8 cellular contexts compared by ENCODE assay signal in the genomic region with DNA sequence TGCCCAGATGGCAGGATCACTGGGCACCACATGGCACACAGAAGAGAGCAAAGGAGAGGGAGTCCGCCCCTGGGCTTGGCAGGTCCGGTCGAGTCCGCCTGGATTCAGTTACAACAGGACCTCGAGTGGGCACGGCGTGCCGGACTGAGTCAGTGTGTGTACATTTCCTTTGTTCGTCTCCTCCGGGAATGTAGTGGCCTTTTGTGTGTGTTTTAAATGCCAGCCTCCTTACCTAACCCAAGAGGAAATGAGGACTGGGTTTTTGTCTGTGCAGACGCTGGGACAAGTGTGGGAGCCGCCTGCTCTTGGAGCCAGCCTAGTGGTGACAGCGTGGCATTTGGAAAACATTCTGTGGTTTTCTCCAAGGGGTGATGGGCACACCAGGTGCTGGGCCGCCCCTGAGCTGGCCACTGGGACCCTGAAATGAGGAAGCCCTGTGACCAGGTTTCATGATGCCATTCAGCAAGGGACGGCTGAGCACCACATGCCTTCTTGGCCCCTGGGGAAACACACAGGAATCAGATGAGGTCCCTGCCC. TPM values are rescaled to one million over a fixed set of nuclear protein-coding genes. Genes with fewer than 3 reads are reported as not detected.
A peak's percentile ranks its signal among the peaks of the same experiment; 100 is the strongest.
DNase-seq lines count a peak whose midpoint lies in the region; ATAC-seq and TF ChIP-seq lines count a peak whose summit lies in the region.

No MANE protein-coding gene starts in this region.

- H3K27ac Mint-ChIP-seq in activated CD8-positive, alpha-beta T cell treated with anti-CD3 and anti-CD28 coated beads for 36 hours = peak overlapping the region; percentile 13

- ATAC-seq in activated CD8-positive, alpha-beta T cell treated with anti-CD3 and anti-CD28 coated beads for 36 hours = peak; percentile 62
- ATAC-seq in left colon = peak; percentile 64
- ATAC-seq in HG03378 (IDR thresholded peaks at IDR 0.05; ENCODE audit: unreplicated experiment) = no peak

- DNase-seq in HL-60 (ENCODE audit: low read depth in 1 of 2, low spot score in 1 of 2) = peak in 1 of 2 experiments; percentile 90
- peak; percentile 32 for DNase-seq in activated CD8-positive, alpha-beta T cell treated with anti-CD3 and anti-CD28 coated beads for 36 hours
- peak; percentile 77 to 85 for DNase-seq in left colon
- peak; percentile 76 for DNase-seq in ureter (ENCODE audit: low spot score)
- DNase-seq in NOMO-1 (lab: John Stamatoyannopoulos, UW; ENCODE audit: unreplicated experiment in 2 of 2) = no peak
- DNase-seq in NCI-H1105 (lab: John Stamatoyannopoulos, UW) = no peak

- H3K4me3 ChIP-seq in ACC112 (ENCODE audit: low read depth, low read length) (peak overlapping the region; percentile 64), HL-60 (replicated peaks; ENCODE audit: insufficient read depth, low read length) (no peak overlapping the region)

- CTCF ChIA-PET in activated CD8-positive, alpha-beta T cell treated with anti-CD3 and anti-CD28 coated beads for 36 hours (lab: Charles Lee) = interaction anchor here (1.3 kb wide), 1 partner anchor 11 kb away, joined by 3 read pairs; no protein-coding TSS in a partner anchor

- intact Hi-C loops in activated CD8-positive, alpha-beta T cell treated with anti-CD3 and anti-CD28 coated beads for 36 hours (cut with micrococcal nuclease) = no loop called here
- intact Hi-C loops in left colon (cut with DNase I, micrococcal nuclease) = no loop called here

- peaks cover 8% of the 10 kb centered on the region for H3K27me3 Mint-ChIP-seq in activated CD8-positive, alpha-beta T cell treated with anti-CD3 and anti-CD28 coated beads for 36 hours

- H3K4me1 ChIP-seq in ACC112 (ENCODE audit: control insufficient read depth, insufficient read depth, low read length, unreplicated experiment) = peaks cover 94% of the 10 kb centered on the region

- peaks cover 99% of the 10 kb centered on the region for H3K79me2 ChIP-seq in ACC112 (ENCODE audit: control insufficient read depth, insufficient read depth, low read length, unreplicated experiment)

- POLR2A ChIA-PET in activated CD8-positive, alpha-beta T cell treated with anti-CD3 and anti-CD28 coated beads for 36 hours (lab: Charles Lee) = no interaction called here

- H3K27ac ChIP-seq in ACC112 (ENCODE audit: low read depth, low read length) (peak overlapping the region; percentile 99), HL-60 (replicated peaks) (peak overlapping the region; percentile 62)

- no peaks in the 10 kb centered on the region for H3K36me3 Mint-ChIP-seq in activated CD8-positive, alpha-beta T cell treated with anti-CD3 and anti-CD28 coated beads for 36 hours (ENCODE audit: low read depth)

- no peak overlapping the region for H3K4me3 Mint-ChIP-seq in activated CD8-positive, alpha-beta T cell treated with anti-CD3 and anti-CD28 coated beads for 36 hours

- peaks cover 12% of the 10 kb centered on the region for H3K4me1 Mint-ChIP-seq in activated CD8-positive, alpha-beta T cell treated with anti-CD3 and anti-CD28 coated beads for 36 hours (ENCODE audit: low read depth)

- no peaks in the 10 kb centered on the region for H3K27me3 ChIP-seq in ACC112 (ENCODE audit: insufficient read depth, low read length)
- H3K27me3 ChIP-seq in HL-60 (ENCODE audit: insufficient read depth, poor library complexity, severe bottlenecking) = no peaks in the 10 kb centered on the region

- no peaks in the 10 kb centered on the region; the same call in 1 of the 2 replicates for H3K36me3 ChIP-seq in ACC112 (ENCODE audit: insufficient read depth, low read length)

- peak overlapping the region; percentile 39 for H2AFZ ChIP-seq in ACC112 (ENCODE audit: low read length, unreplicated experiment)

- H3K9me3 Mint-ChIP-seq in activated CD8-positive, alpha-beta T cell treated with anti-CD3 and anti-CD28 coated beads for 36 hours = no peaks in the 10 kb centered on the region

- TF ChIP-seq CTCF in HL-60 (IDR thresholded peaks at IDR 0.05; ENCODE audit: insufficient read depth, low read length) = no peak
- TF ChIP-seq CTCF in activated CD8-positive, alpha-beta T cell treated with anti-CD3 and anti-CD28 coated beads for 36 hours (IDR thresholded peaks at IDR 0.05) = no peak

RNA-seq across cellular contexts. Expression of a gene that starts 9.6 kb away (rescaled TPM):
- 10 to 100 TPM; 20.2 to 21.8 TPM for total RNA-seq in activated CD8-positive, alpha-beta T cell treated with anti-CD3 and anti-CD28 coated beads for 36 hours
- 10 to 100 TPM; 50.7 to 77.7 TPM for total RNA-seq in left colon
- total RNA-seq in ureter = 24.9 TPM

Comparison
In these comparisons a context has a peak if more than half of its experiments do, and no peak if none do; other contexts are left out.
1. DNase-seq: peak in activated CD8-positive, alpha-beta T cell treated with anti-CD3 and anti-CD28 coated beads for 36 hours (single experiment), left colon (2 of 2) and ureter (single experiment); none in NOMO-1 (0 of 2) and NCI-H1105 (single experiment).